In genomic region chr3:174002543-174002942, GRCh38 we compare ENCODE assay signal across 13 cellular contexts.
DNase-seq lines count a peak whose midpoint lies in the region; ATAC-seq and TF ChIP-seq lines count a peak whose summit lies in the region.
"Had no signal": no experiment of that assay in that cellular context is flagged by ENCODE, and none has a peak within 500 bp of the region (broad histone marks: within the 10 kb centered on the region; RNA-seq: fewer than 3 reads in every experiment).

No MANE protein-coding gene starts in this region.

- no peak overlapping the region for H4K5ac ChIP-seq in IMR-90 (ENCODE audit: low read depth, low read length)

- H2AK5ac ChIP-seq in IMR-90 (ENCODE audit: low read depth, low read length): no peak overlapping the region

- POLR2A ChIA-PET in IMR-90 (lab: Charles Lee; ENCODE audit: unreplicated experiment) (no interaction called here), WTC11 (lab: Charles Lee) (no interaction called here)

- no peak overlapping the region for H3K4ac ChIP-seq in IMR-90 (ENCODE audit: low read depth, low read length)

- no peaks in the 10 kb centered on the region for H3K27me3 Mint-ChIP-seq in WTC11 (ENCODE audit: low read depth)
- no peaks in the 10 kb centered on the region for H3K27me3 Mint-ChIP-seq in activated naive CD8-positive, alpha-beta T cell treated with anti-CD3 and anti-CD28 coated beads, Interleukin-2, amount 50 U/mL, for 24 hours

- H3K36me3 ChIP-seq in IMR-90 (ENCODE audit: control insufficient read depth, insufficient read depth, low read length): no peaks in the 10 kb centered on the region
- H3K36me3 ChIP-seq: esophagus squamous epithelium, thoracic aorta had no signal

- no peaks in the 10 kb centered on the region for H3K36me3 Mint-ChIP-seq in WTC11
- H3K36me3 Mint-ChIP-seq in activated naive CD8-positive, alpha-beta T cell treated with anti-CD3 and anti-CD28 coated beads, Interleukin-2, amount 50 U/mL, for 24 hours (ENCODE audit: low read depth): no peaks in the 10 kb centered on the region

- no peak overlapping the region for H2AFZ ChIP-seq in IMR-90 (replicated peaks; ENCODE audit: low read length, poor library complexity)

- H3K9me1 ChIP-seq in IMR-90 (ENCODE audit: insufficient read depth, low read length): no peaks in the 10 kb centered on the region

- H2BK120ac ChIP-seq in IMR-90 (ENCODE audit: low read depth, low read length): no peak overlapping the region

- CTCF ChIA-PET in IMR-90 (lab: Yijun Ruan, JAX): interaction anchor here (0.6 to 1.1 kb wide), 3 partner anchors 9 to 449 kb away, joined by 3 read pairs; no protein-coding TSS in a partner anchor
- CTCF ChIA-PET in WTC11 (lab: Charles Lee): interaction anchor here (0.5 to 1.1 kb wide), 2 partner anchors 13 to 1323 kb away, joined by 3 read pairs; no protein-coding TSS in a partner anchor

- no peak overlapping the region for H3K9ac ChIP-seq in IMR-90 (ENCODE audit: low read depth, low read length)

- TF ChIP-seq POLR2A in IMR-90 (IDR thresholded peaks at IDR 0.05; ENCODE audit: low read depth, low read length): no peak

- DNase-seq in EH (ENCODE audit: low read depth): peak; percentile 24
- DNase-seq in IMR-90: no peak
- DNase-seq in WTC11 (ENCODE audit: low spot score): no peak
- DNase-seq in lung microvascular endothelial cell (ENCODE audit: low read depth in 2 of 2): peak; percentile 17 to 45
- no peak for DNase-seq in activated naive CD8-positive, alpha-beta T cell treated with anti-CD3 and anti-CD28 coated beads, Interleukin-2, amount 50 U/mL, for 24 hours
- DNase-seq in NCI-H774 (lab: John Stamatoyannopoulos, UW): no peak
- DNase-seq in SIG-M5 treated with dmso at 0.1 percent for 504 hours (lab: John Stamatoyannopoulos, UW; ENCODE audit: unreplicated experiment): no peak
- DNase-seq: activated CD4-positive, alpha-beta T cell treated with anti-CD3 and anti-CD28 coated beads for 4 hours; activated effector memory CD4-positive, alpha-beta T cell treated with Interleukin-2 at 50 U/mL for 16 hours; DMS153; esophagus squamous epithelium; NCI-H510A treated with DMSO at 0.1 percent for 48 hours had no signal

- no peak overlapping the region for H3K4me2 ChIP-seq in IMR-90 (ENCODE audit: low read depth, low read length)

- BruUV-seq in IMR-90 (replicated peaks; lab: Mats Ljungman, UMichigan): no TSS peak

- H3K9me3 Mint-ChIP-seq in WTC11: no peaks in the 10 kb centered on the region
- peaks cover 9% of the 10 kb centered on the region for H3K9me3 Mint-ChIP-seq in activated naive CD8-positive, alpha-beta T cell treated with anti-CD3 and anti-CD28 coated beads, Interleukin-2, amount 50 U/mL, for 24 hours

- H3K4me1 ChIP-seq in IMR-90 (ENCODE audit: control insufficient read depth, insufficient read depth, low read length): no peaks in the 10 kb centered on the region
- H3K4me1 ChIP-seq: esophagus squamous epithelium had no signal

- H3K14ac ChIP-seq in IMR-90 (replicated peaks; ENCODE audit: low read depth, low read length): no peak overlapping the region

- no peak overlapping the region for H4K91ac ChIP-seq in IMR-90 (ENCODE audit: insufficient read depth, low read depth, low read length)

- no peaks in the 10 kb centered on the region for H3K9me3 ChIP-seq in IMR-90 (ENCODE audit: control insufficient read depth, insufficient read depth, low read length)
- H3K9me3 ChIP-seq: esophagus squamous epithelium, thoracic aorta had no signal

- no peak for ATAC-seq in IMR-90 (ENCODE audit: low read depth)
- ATAC-seq in WTC11: peak; percentile 47
- ATAC-seq in activated naive CD8-positive, alpha-beta T cell treated with anti-CD3 and anti-CD28 coated beads, Interleukin-2, amount 50 U/mL, for 24 hours: no peak

- H3K27ac Mint-ChIP-seq in WTC11: no peak overlapping the region
- H3K27ac Mint-ChIP-seq in activated naive CD8-positive, alpha-beta T cell treated with anti-CD3 and anti-CD28 coated beads, Interleukin-2, amount 50 U/mL, for 24 hours: no peak overlapping the region

- H4K8ac ChIP-seq in IMR-90 (ENCODE audit: low read depth in 2 of 2, low read length in 2 of 2): no peak overlapping the region

- no peak overlapping the region for H2BK15ac ChIP-seq in IMR-90 (ENCODE audit: low read depth, low read length)

- H3K27ac ChIP-seq in IMR-90 (ENCODE audit: insufficient read depth, low read length): no peak overlapping the region
- H3K27ac ChIP-seq: esophagus squamous epithelium, thoracic aorta had no signal

- no peak overlapping the region for H2BK20ac ChIP-seq in IMR-90 (ENCODE audit: low read depth, low read length)

- peaks cover 16% of the 10 kb centered on the region for H3K4me1 Mint-ChIP-seq in WTC11
- H3K4me1 Mint-ChIP-seq in activated naive CD8-positive, alpha-beta T cell treated with anti-CD3 and anti-CD28 coated beads, Interleukin-2, amount 50 U/mL, for 24 hours: no peaks in the 10 kb centered on the region

- no peaks in the 10 kb centered on the region for H4K20me1 ChIP-seq in IMR-90 (ENCODE audit: insufficient read depth, low read length)

- peak; percentile 26; the same call in 1 of the 2 replicates for TF ChIP-seq CTCF in IMR-90 (conservative IDR thresholded peaks at IDR 0.05; ENCODE audit: low read depth, low read length)
- no peak for TF ChIP-seq CTCF in WTC11 (IDR thresholded peaks at IDR 0.05)

- H3K23ac ChIP-seq in IMR-90 (ENCODE audit: low read depth, low read length): no peak overlapping the region

- H3K4me3 ChIP-seq in IMR-90 (ENCODE audit: insufficient read depth, low read depth, low read length): no peak overlapping the region
- H3K4me3 ChIP-seq: esophagus squamous epithelium, thoracic aorta had no signal

- no peak overlapping the region for H2BK5ac ChIP-seq in IMR-90 (ENCODE audit: low read depth, low read length, poor library complexity, severe bottlenecking)

- H3K27me3 ChIP-seq in IMR-90 (ENCODE audit: control insufficient read depth, insufficient read depth, low read length): no peaks in the 10 kb centered on the region
- H3K27me3 ChIP-seq: esophagus squamous epithelium had no signal

- no peak overlapping the region for H3K18ac ChIP-seq in IMR-90 (ENCODE audit: low read depth, low read length)

- no CpG with 5 or more reads among the region's 1 CpG for WGBS in IMR-90 (ENCODE audit: extremely low coverage in 2 of 2, insufficient read length in 1 of 2), 2 experiments

- in situ Hi-C loops in IMR-90 (cut with MboI; ENCODE audit: low sequenced_read_pairs): no loop called here

- intact Hi-C loops in IMR-90 (cut with micrococcal nuclease): loop anchor here (2.0 kb wide), 1 partner anchor 418 kb away; no protein-coding TSS in a partner anchor

- no peak overlapping the region for H2AK9ac ChIP-seq in IMR-90 (replicated peaks; ENCODE audit: low read depth, low read length, poor library complexity)

- no peaks in the 10 kb centered on the region for H3K79me1 ChIP-seq in IMR-90 (ENCODE audit: low read depth in 1 of 2, low read length in 2 of 2)

- H3K56ac ChIP-seq in IMR-90 (ENCODE audit: extremely low read depth, insufficient read depth, low read length): no peak overlapping the region

- TF ChIP-seq RAD21 in IMR-90 (IDR thresholded peaks at IDR 0.05; ENCODE audit: low read length): no peak; the same call in 1 of the 2 replicates

- dilution Hi-C loops in IMR-90 (cut with HindIII; ENCODE audit: low sequenced_read_pairs, unreplicated experiment): no loop called here

- no peak overlapping the region for H3K4me3 Mint-ChIP-seq in WTC11
- no peak overlapping the region for H3K4me3 Mint-ChIP-seq in activated naive CD8-positive, alpha-beta T cell treated with anti-CD3 and anti-CD28 coated beads, Interleukin-2, amount 50 U/mL, for 24 hours

TF ChIP-seq in IMR-90, 13 proteins besides CTCF, POLR2A, EP300 and RAD21 (continues in another document):
- TF ChIP-seq SMC3 (IDR thresholded peaks at IDR 0.05; ENCODE audit: low read depth, low read length) (no peak), RCOR1 (IDR thresholded peaks at IDR 0.05; ENCODE audit: insufficient replicate concordance, low read length) (no peak), BHLHE40 (IDR thresholded peaks at IDR 0.05; ENCODE audit: low read depth, low read length) (no peak), MAZ (IDR thresholded peaks at IDR 0.05; ENCODE audit: borderline replicate concordance, low read depth, low read length) (no peak), RFX5 (IDR thresholded peaks at IDR 0.05; ENCODE audit: low read depth, low read length) (no peak), FOS (IDR thresholded peaks at IDR 0.05; ENCODE audit: low read depth, low read length) (no peak), MAFK (IDR thresholded peaks at IDR 0.05; ENCODE audit: low read depth, low read length) (no peak)
- TF ChIP-seq, protein P1, sequence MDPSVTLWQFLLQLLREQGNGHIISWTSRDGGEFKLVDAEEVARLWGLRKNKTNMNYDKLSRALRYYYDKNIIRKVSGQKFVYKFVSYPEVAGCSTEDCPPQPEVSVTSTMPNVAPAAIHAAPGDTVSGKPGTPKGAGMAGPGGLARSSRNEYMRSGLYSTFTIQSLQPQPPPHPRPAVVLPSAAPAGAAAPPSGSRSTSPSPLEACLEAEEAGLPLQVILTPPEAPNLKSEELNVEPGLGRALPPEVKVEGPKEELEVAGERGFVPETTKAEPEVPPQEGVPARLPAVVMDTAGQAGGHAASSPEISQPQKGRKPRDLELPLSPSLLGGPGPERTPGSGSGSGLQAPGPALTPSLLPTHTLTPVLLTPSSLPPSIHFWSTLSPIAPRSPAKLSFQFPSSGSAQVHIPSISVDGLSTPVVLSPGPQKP (IDR thresholded peaks at IDR 0.05; ENCODE audit: borderline replicate concordance, low read depth, low read length): no peak

TF ChIP-seq in WTC11, 78 proteins besides CTCF, POLR2A, EP300 and RAD21 (continues in another document):
- TF ChIP-seq ZNF232 (CRISPR knock-in tag; IDR thresholded peaks at IDR 0.05) (no peak), CREB1 (CRISPR knock-in tag; IDR thresholded peaks at IDR 0.05) (no peak), KAT7 (CRISPR knock-in tag; IDR thresholded peaks at IDR 0.05; ENCODE audit: borderline replicate concordance) (no peak), MLX (CRISPR knock-in tag; IDR thresholded peaks at IDR 0.05) (no peak), RORB (CRISPR knock-in tag; IDR thresholded peaks at IDR 0.05) (no peak)

Comparison
In these comparisons a context has a peak if more than half of its experiments do, and no peak if none do; other contexts are left out.
1. DNase-seq: peak in EH (single experiment) and lung microvascular endothelial cell (2 of 2); none in IMR-90 (single experiment), WTC11 (single experiment), activated naive CD8-positive, alpha-beta T cell treated with anti-CD3 and anti-CD28 coated beads, Interleukin-2, amount 50 U/mL, for 24 hours (single experiment), NCI-H774 (single experiment) and SIG-M5 treated with dmso at 0.1 percent for 504 hours (single experiment).